In genomic region chr17:19579867-19580565, GRCh38 we compare ENCODE assay signal across 9 cellular contexts. TPM values are rescaled to one million over a fixed set of nuclear protein-coding genes. Genes with fewer than 3 reads are reported as not detected.
DNase-seq lines count a peak whose midpoint lies in the region; ATAC-seq and TF ChIP-seq lines count a peak whose summit lies in the region.
"Had no signal": no experiment of that assay in that cellular context is flagged by ENCODE, and none has a peak within 500 bp of the region (broad histone marks: within the 10 kb centered on the region; RNA-seq: fewer than 3 reads in every experiment).

No MANE protein-coding gene starts in this region.

- intact Hi-C loops in CD8-positive, alpha-beta T cell (cut with DNase I, micrococcal nuclease) = no loop called here
- intact Hi-C loops in right cardiac atrium (cut with DNase I) = no loop called here

- 9% methylated on average over 76 of the region's 76 CpGs for WGBS in right cardiac atrium

- CTCF ChIA-PET in CD8-positive, alpha-beta T cell (lab: Charles Lee) = no interaction called here

- no peaks in the 10 kb centered on the region for H3K36me3 Mint-ChIP-seq in CD8-positive, alpha-beta T cell
- H3K36me3 Mint-ChIP-seq in activated T-helper 17 cell treated with anti-CD3 and anti-CD28 coated beads, Interleukin-2, amount 50 U/mL, for 72 hours (ENCODE audit: low read depth) = no peaks in the 10 kb centered on the region
- no peaks in the 10 kb centered on the region for H3K36me3 Mint-ChIP-seq in progenitor cell of endocrine pancreas (ENCODE audit: insufficient read depth)

- TF ChIP-seq CTCF in CD8-positive, alpha-beta T cell (IDR thresholded peaks at IDR 0.05) = no peak
- TF ChIP-seq CTCF in progenitor cell of endocrine pancreas (IDR thresholded peaks at IDR 0.05; ENCODE audit: unreplicated experiment) = no peak

- peak overlapping the region; percentile 65 for H3K4me3 Mint-ChIP-seq in CD8-positive, alpha-beta T cell
- peak overlapping the region; percentile 41 for H3K4me3 Mint-ChIP-seq in activated T-helper 17 cell treated with anti-CD3 and anti-CD28 coated beads, Interleukin-2, amount 50 U/mL, for 72 hours
- peak overlapping the region; percentile 75 for H3K4me3 Mint-ChIP-seq in progenitor cell of endocrine pancreas (ENCODE audit: low read depth)

- H3K9me3 ChIP-seq in CD8-positive, alpha-beta T cell (ENCODE audit: low read length) = no peaks in the 10 kb centered on the region
- H3K9me3 ChIP-seq in right cardiac atrium (ENCODE audit: control insufficient read depth, low read length) = no peaks in the 10 kb centered on the region

- peaks cover 2% of the 10 kb centered on the region for H3K4me1 Mint-ChIP-seq in CD8-positive, alpha-beta T cell (ENCODE audit: low read depth)
- H3K4me1 Mint-ChIP-seq in activated T-helper 17 cell treated with anti-CD3 and anti-CD28 coated beads, Interleukin-2, amount 50 U/mL, for 72 hours = no peaks in the 10 kb centered on the region
- H3K4me1 Mint-ChIP-seq in progenitor cell of endocrine pancreas (ENCODE audit: low read depth) = peaks cover 1% of the 10 kb centered on the region

- peaks cover 31% of the 10 kb centered on the region for H3K27me3 Mint-ChIP-seq in CD8-positive, alpha-beta T cell (ENCODE audit: low read depth)
- H3K27me3 Mint-ChIP-seq in activated T-helper 17 cell treated with anti-CD3 and anti-CD28 coated beads, Interleukin-2, amount 50 U/mL, for 72 hours = peaks cover 29% of the 10 kb centered on the region
- H3K27me3 Mint-ChIP-seq in progenitor cell of endocrine pancreas = peaks cover 48% of the 10 kb centered on the region

- no peaks in the 10 kb centered on the region for H3K36me3 ChIP-seq in CD8-positive, alpha-beta T cell (ENCODE audit: insufficient read depth, low read length)

- no peak overlapping the region for H3K4me3 ChIP-seq in CD8-positive, alpha-beta T cell (ENCODE audit: low read depth, low read length)
- peak overlapping the region; percentile 45 for H3K4me3 ChIP-seq in right cardiac atrium (ENCODE audit: low read length)

- H3K27me3 ChIP-seq in CD8-positive, alpha-beta T cell (ENCODE audit: insufficient read depth, low read length) = peaks cover 17% of the 10 kb centered on the region
- H3K27me3 ChIP-seq in right cardiac atrium (ENCODE audit: control insufficient read depth, insufficient read depth) = no peaks in the 10 kb centered on the region

- H3K27ac ChIP-seq in CD8-positive, alpha-beta T cell (ENCODE audit: low read depth, low read length) = no peak overlapping the region
- H3K27ac ChIP-seq in right cardiac atrium (ENCODE audit: low read length) = no peak overlapping the region

- H3K9me3 Mint-ChIP-seq in CD8-positive, alpha-beta T cell = no peaks in the 10 kb centered on the region
- H3K9me3 Mint-ChIP-seq in activated T-helper 17 cell treated with anti-CD3 and anti-CD28 coated beads, Interleukin-2, amount 50 U/mL, for 72 hours = no peaks in the 10 kb centered on the region
- H3K9me3 Mint-ChIP-seq in progenitor cell of endocrine pancreas (ENCODE audit: low read depth) = no peaks in the 10 kb centered on the region

- POLR2A ChIA-PET in CD8-positive, alpha-beta T cell (lab: Charles Lee) = interaction anchor here (0.7 kb wide), 1 partner anchor 176 kb away, joined by 6 read pairs; no protein-coding TSS in a partner anchor

- no peaks in the 10 kb centered on the region for H3K4me1 ChIP-seq in CD8-positive, alpha-beta T cell (ENCODE audit: insufficient read depth, low read length)
- no peaks in the 10 kb centered on the region for H3K4me1 ChIP-seq in right cardiac atrium (ENCODE audit: control insufficient read depth, insufficient read depth, low read length)

- ATAC-seq in CD8-positive, alpha-beta T cell = no peak
- no peak for ATAC-seq in activated T-helper 17 cell treated with anti-CD3 and anti-CD28 coated beads, Interleukin-2, amount 50 U/mL, for 72 hours (replicated peaks)
- peak; percentile 67 to 85 for ATAC-seq in right cardiac atrium
- no peak for ATAC-seq in GM18517 (IDR thresholded peaks at IDR 0.05; ENCODE audit: unreplicated experiment)
- ATAC-seq in HG03520 (IDR thresholded peaks at IDR 0.05; ENCODE audit: unreplicated experiment) = no peak

- DNase-seq in CD8-positive, alpha-beta T cell = no peak
- DNase-seq in right cardiac atrium = peak; percentile 28 to 75 (median 68)
- DNase-seq in progenitor cell of endocrine pancreas (ENCODE audit: low spot score, unreplicated experiment) = peak; percentile 16
- DNase-seq in NCI-H226 = no peak
- no peak for DNase-seq in NCI-H774 (lab: John Stamatoyannopoulos, UW)

- H3K27ac Mint-ChIP-seq in CD8-positive, alpha-beta T cell = no peak overlapping the region
- no peak overlapping the region for H3K27ac Mint-ChIP-seq in activated T-helper 17 cell treated with anti-CD3 and anti-CD28 coated beads, Interleukin-2, amount 50 U/mL, for 72 hours
- no peak overlapping the region for H3K27ac Mint-ChIP-seq in progenitor cell of endocrine pancreas

RNA-seq across cellular contexts. Expression of gene SLC47A1, which starts 46.4 kb away (rescaled TPM):
- total RNA-seq in CD8-positive, alpha-beta T cell = not detected
- under 1 TPM; 0.19 to 0.58 TPM for total RNA-seq in activated T-helper 17 cell treated with anti-CD3 and anti-CD28 coated beads, Interleukin-2, amount 50 U/mL, for 72 hours
- total RNA-seq in right cardiac atrium = 1 to 10 TPM; 1.6 to 2.5 (median 2.1) TPM
- polyA plus RNA-seq in right cardiac atrium = 0.77 TPM
- 1.1 and 2.3 TPM in 2 replicates for total RNA-seq in progenitor cell of endocrine pancreas
- total RNA-seq: T-helper 2 cell treated with Interferon-gamma antibody and Interleukin-4, amounts not matched to agents 100 ng/mL and 5 ng/mL, for 36 hours had no signal

Comparison
In these comparisons a context has a peak if more than half of its experiments do, and no peak if none do; other contexts are left out.
1. ATAC-seq: peak in right cardiac atrium (2 of 2); none in CD8-positive, alpha-beta T cell (single experiment), activated T-helper 17 cell treated with anti-CD3 and anti-CD28 coated beads, Interleukin-2, amount 50 U/mL, for 72 hours (single experiment), GM18517 (single experiment) and HG03520 (single experiment).
2. DNase-seq: peak in right cardiac atrium (3 of 3) and progenitor cell of endocrine pancreas (single experiment); none in CD8-positive, alpha-beta T cell (0 of 7), NCI-H226 (single experiment) and NCI-H774 (single experiment).
3. Peak in every context shown above with its lines, with median percentiles within 50 percentile points of each other: H3K4me3 Mint-ChIP-seq.